Comparison of ENCODE assay signal across 1 cellular context in the genomic region with DNA sequence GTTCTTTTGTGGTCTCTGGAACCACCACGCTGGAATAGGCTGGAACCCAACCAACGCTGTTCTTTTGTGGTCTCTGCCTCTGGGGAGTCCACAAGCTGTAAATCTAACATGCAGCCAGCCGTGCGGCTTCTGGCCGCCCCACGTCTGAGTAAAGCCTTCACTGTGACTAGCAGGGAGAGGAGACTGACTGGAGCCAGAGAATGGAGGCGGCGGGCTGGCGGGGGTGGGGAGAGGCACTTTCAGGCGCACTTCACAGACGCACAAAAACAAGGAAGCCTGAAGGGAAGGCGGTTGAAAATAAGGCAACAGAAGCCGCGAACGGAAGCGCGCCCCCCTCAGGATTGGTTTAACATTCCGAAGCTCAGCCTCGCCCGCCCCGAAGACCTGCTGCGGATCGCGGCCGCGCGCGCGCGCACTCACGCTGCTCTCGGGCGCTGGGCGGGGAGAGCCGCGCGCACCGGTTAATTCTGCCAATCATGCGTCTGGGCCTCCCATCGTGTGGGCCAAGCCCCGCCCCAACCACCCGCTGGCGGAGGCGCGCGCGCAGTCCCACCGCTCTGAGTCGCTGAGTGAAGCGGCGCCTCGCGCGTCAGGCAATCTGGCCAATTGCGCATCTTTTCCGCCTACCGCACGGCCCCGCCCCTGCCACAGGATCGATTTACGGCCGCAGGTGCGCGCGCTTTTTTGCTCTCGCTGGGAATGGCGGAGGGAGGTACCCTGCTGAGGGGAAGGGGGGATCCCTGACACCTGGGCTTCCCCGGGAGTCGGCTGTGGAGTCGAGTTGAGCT.
A peak's percentile ranks its signal among the peaks of the same experiment; 100 is the strongest.
TF ChIP-seq lines count a peak whose summit lies in the region.

A gene with protein sequence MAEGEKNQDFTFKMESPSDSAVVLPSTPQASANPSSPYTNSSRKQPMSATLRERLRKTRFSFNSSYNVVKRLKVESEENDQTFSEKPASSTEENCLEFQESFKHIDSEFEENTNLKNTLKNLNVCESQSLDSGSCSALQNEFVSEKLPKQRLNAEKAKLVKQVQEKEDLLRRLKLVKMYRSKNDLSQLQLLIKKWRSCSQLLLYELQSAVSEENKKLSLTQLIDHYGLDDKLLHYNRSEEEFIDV (plus strand): TSS at position 687 of the 788 bp plus-strand sequence. CDS start 13 bp downstream, at position 700.

TF ChIP-seq in K562, 482 proteins besides CTCF, POLR2A, EP300 and RAD21 (continued from another document and continues in another):
- TF ChIP-seq, protein P1, sequence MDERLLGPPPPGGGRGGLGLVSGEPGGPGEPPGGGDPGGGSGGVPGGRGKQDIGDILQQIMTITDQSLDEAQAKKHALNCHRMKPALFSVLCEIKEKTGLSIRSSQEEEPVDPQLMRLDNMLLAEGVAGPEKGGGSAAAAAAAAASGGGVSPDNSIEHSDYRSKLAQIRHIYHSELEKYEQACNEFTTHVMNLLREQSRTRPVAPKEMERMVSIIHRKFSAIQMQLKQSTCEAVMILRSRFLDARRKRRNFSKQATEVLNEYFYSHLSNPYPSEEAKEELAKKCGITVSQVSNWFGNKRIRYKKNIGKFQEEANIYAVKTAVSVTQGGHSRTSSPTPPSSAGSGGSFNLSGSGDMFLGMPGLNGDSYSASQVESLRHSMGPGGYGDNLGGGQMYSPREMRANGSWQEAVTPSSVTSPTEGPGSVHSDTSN (CRISPR knock-in tag; IDR thresholded peaks at IDR 0.05; ENCODE audit: low read depth): peak; percentile 56; the same call in 1 of the 2 replicates
- TF ChIP-seq, protein P1 (tag; conservative IDR thresholded peaks at IDR 0.05; ENCODE audit: low read depth): peak; percentile 78
- TF ChIP-seq SOX6 (IDR thresholded peaks at IDR 0.05) (peak; percentile 50; the same call in 1 of the 2 replicates), PHF20 (IDR thresholded peaks at IDR 0.05; ENCODE audit: partially characterized antibody) (peak; percentile 72), BHLHE40 (IDR thresholded peaks at IDR 0.05; ENCODE audit: low read length) (peak; percentile 11; the same call in 1 of the 2 replicates), RBFOX2 (IDR thresholded peaks at IDR 0.05; ENCODE audit: low read depth, low read length) (peak; percentile 90), ZNF766 (CRISPR knock-in tag; conservative IDR thresholded peaks at IDR 0.05) (no peak; the same call in 1 of the 2 replicates), ZNF12 (CRISPR knock-in tag; IDR thresholded peaks at IDR 0.05) (no peak), SMC3 (conservative IDR thresholded peaks at IDR 0.05; ENCODE audit: insufficient read depth, low read depth, low read length) (peak; percentile 26; the same call in 1 of the 2 replicates), SIRT6 (IDR thresholded peaks at IDR 0.05; ENCODE audit: low read depth, low read length) (no peak), BRCA1 (IDR thresholded peaks at IDR 0.05) (no peak), BRCA1 (CRISPR knock-in tag; IDR thresholded peaks at IDR 0.05) (no peak), PML (IDR thresholded peaks at IDR 0.05; ENCODE audit: low read length) (peak; percentile 53; the same call in 1 of the 2 replicates), ZBTB17 (CRISPR knock-in tag; IDR thresholded peaks at IDR 0.05) (no peak), KLF16 (IDR thresholded peaks at IDR 0.05) (peak; percentile 43; the same call in 1 of the 2 replicates), TAF7 (tag; IDR thresholded peaks at IDR 0.05) (no peak; the same call in none of the 2 replicates), ZFX (CRISPR knock-in tag; IDR thresholded peaks at IDR 0.05) (peak; percentile 58), YY1 (IDR thresholded peaks at IDR 0.05; ENCODE audit: borderline replicate concordance in 1 of 3, control insufficient read depth in 1 of 3, extremely low read depth in 1 of 3, insufficient read depth in 3 of 3, insufficient read length in 1 of 3, insufficient replicate concordance in 2 of 3, low read depth in 1 of 3, low read length in 2 of 3) (peak; percentile 44 to 86 (median 70)), CXXC5 (CRISPR knock-in tag; IDR thresholded peaks at IDR 0.05) (peak; percentile 83), ELF2 (CRISPR knock-in tag; IDR thresholded peaks at IDR 0.05) (0 out of 2 replicates have a peak, but pooled peaks have one; percentile 56), NFYB (IDR thresholded peaks at IDR 0.05; ENCODE audit: extremely low read depth, insufficient read length) (peak; percentile 50), FOXP1 (CRISPR knock-in tag; IDR thresholded peaks at IDR 0.05) (no peak), XRCC3 (IDR thresholded peaks at IDR 0.05) (no peak), DIDO1 (tag; IDR thresholded peaks at IDR 0.05; ENCODE audit: low read depth) (no peak), EWSR1 (IDR thresholded peaks at IDR 0.05; ENCODE audit: borderline replicate concordance, low read depth, partially characterized antibody) (no peak), GABPA (tag; conservative IDR thresholded peaks at IDR 0.05; ENCODE audit: low read depth) (0 out of 2 replicates have a peak, but pooled peaks have one; percentile 42), JUND (IDR thresholded peaks at IDR 0.05; ENCODE audit: borderline replicate concordance, low read depth, low read length) (peak; percentile 55), JUND (tag; IDR thresholded peaks at IDR 0.05; ENCODE audit: borderline replicate concordance, low read depth, low read length) (no peak; the same call in 2 of the 3 replicates), SMARCC2 (IDR thresholded peaks at IDR 0.05; ENCODE audit: low read depth) (0 out of 2 replicates have a peak, but pooled peaks have one; percentile 38), ZBTB1 (CRISPR knock-in tag; IDR thresholded peaks at IDR 0.05; ENCODE audit: borderline replicate concordance, low read depth) (peak; percentile 3; the same call in 1 of the 2 replicates)
- TF ChIP-seq, protein P2, sequence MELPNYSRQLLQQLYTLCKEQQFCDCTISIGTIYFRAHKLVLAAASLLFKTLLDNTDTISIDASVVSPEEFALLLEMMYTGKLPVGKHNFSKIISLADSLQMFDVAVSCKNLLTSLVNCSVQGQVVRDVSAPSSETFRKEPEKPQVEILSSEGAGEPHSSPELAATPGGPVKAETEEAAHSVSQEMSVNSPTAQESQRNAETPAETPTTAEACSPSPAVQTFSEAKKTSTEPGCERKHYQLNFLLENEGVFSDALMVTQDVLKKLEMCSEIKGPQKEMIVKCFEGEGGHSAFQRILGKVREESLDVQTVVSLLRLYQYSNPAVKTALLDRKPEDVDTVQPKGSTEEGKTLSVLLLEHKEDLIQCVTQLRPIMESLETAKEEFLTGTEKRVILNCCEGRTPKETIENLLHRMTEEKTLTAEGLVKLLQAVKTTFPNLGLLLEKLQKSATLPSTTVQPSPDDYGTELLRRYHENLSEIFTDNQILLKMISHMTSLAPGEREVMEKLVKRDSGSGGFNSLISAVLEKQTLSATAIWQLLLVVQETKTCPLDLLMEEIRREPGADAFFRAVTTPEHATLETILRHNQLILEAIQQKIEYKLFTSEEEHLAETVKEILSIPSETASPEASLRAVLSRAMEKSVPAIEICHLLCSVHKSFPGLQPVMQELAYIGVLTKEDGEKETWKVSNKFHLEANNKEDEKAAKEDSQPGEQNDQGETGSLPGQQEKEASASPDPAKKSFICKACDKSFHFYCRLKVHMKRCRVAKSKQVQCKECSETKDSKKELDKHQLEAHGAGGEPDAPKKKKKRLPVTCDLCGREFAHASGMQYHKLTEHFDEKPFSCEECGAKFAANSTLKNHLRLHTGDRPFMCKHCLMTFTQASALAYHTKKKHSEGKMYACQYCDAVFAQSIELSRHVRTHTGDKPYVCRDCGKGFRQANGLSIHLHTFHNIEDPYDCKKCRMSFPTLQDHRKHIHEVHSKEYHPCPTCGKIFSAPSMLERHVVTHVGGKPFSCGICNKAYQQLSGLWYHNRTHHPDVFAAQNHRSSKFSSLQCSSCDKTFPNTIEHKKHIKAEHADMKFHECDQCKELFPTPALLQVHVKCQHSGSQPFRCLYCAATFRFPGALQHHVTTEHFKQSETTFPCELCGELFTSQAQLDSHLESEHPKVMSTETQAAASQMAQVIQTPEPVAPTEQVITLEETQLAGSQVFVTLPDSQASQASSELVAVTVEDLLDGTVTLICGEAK (IDR thresholded peaks at IDR 0.05): peak; percentile 38; the same call in 1 of the 2 replicates
- TF ChIP-seq, protein P2 (CRISPR knock-in tag; IDR thresholded peaks at IDR 0.05): no peak
- TF ChIP-seq, protein P3, sequence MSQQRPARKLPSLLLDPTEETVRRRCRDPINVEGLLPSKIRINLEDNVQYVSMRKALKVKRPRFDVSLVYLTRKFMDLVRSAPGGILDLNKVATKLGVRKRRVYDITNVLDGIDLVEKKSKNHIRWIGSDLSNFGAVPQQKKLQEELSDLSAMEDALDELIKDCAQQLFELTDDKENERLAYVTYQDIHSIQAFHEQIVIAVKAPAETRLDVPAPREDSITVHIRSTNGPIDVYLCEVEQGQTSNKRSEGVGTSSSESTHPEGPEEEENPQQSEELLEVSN (IDR thresholded peaks at IDR 0.05; ENCODE audit: borderline replicate concordance in 1 of 2, extremely low read depth in 1 of 2, insufficient read depth in 1 of 2, insufficient read length in 1 of 2, low read depth in 1 of 2, low read length in 1 of 2, poor library complexity in 1 of 2, severe bottlenecking in 1 of 2): peak; percentile 25 to 33
- TF ChIP-seq, protein P4, sequence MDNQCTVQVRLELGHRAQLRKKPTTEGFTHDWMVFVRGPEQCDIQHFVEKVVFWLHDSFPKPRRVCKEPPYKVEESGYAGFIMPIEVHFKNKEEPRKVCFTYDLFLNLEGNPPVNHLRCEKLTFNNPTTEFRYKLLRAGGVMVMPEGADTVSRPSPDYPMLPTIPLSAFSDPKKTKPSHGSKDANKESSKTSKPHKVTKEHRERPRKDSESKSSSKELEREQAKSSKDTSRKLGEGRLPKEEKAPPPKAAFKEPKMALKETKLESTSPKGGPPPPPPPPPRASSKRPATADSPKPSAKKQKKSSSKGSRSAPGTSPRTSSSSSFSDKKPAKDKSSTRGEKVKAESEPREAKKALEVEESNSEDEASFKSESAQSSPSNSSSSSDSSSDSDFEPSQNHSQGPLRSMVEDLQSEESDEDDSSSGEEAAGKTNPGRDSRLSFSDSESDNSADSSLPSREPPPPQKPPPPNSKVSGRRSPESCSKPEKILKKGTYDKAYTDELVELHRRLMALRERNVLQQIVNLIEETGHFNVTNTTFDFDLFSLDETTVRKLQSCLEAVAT (IDR thresholded peaks at IDR 0.05): 0 out of 4 replicates have a peak, but pooled peaks of 1 of the 2 experiments have one; percentile 27
- TF ChIP-seq, protein P5, sequence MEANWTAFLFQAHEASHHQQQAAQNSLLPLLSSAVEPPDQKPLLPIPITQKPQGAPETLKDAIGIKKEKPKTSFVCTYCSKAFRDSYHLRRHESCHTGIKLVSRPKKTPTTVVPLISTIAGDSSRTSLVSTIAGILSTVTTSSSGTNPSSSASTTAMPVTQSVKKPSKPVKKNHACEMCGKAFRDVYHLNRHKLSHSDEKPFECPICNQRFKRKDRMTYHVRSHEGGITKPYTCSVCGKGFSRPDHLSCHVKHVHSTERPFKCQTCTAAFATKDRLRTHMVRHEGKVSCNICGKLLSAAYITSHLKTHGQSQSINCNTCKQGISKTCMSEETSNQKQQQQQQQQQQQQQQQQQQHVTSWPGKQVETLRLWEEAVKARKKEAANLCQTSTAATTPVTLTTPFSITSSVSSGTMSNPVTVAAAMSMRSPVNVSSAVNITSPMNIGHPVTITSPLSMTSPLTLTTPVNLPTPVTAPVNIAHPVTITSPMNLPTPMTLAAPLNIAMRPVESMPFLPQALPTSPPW (CRISPR knock-in tag; IDR thresholded peaks at IDR 0.05): peak; percentile 45
- TF ChIP-seq, protein P6, sequence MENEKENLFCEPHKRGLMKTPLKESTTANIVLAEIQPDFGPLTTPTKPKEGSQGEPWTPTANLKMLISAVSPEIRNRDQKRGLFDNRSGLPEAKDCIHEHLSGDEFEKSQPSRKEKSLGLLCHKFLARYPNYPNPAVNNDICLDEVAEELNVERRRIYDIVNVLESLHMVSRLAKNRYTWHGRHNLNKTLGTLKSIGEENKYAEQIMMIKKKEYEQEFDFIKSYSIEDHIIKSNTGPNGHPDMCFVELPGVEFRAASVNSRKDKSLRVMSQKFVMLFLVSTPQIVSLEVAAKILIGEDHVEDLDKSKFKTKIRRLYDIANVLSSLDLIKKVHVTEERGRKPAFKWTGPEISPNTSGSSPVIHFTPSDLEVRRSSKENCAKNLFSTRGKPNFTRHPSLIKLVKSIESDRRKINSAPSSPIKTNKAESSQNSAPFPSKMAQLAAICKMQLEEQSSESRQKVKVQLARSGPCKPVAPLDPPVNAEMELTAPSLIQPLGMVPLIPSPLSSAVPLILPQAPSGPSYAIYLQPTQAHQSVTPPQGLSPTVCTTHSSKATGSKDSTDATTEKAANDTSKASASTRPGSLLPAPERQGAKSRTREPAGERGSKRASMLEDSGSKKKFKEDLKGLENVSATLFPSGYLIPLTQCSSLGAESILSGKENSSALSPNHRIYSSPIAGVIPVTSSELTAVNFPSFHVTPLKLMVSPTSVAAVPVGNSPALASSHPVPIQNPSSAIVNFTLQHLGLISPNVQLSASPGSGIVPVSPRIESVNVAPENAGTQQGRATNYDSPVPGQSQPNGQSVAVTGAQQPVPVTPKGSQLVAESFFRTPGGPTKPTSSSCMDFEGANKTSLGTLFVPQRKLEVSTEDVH (IDR thresholded peaks at IDR 0.05; ENCODE audit: low read depth, partially characterized antibody): peak; percentile 75
